Comparison of ENCODE assay signal across 8 cellular contexts in genomic region chr13:49400755-49401659, GRCh38. TPM values are rescaled to one million over a fixed set of nuclear protein-coding genes. Genes with fewer than 3 reads are reported as not detected.
A peak's percentile ranks its signal among the peaks of the same experiment; 100 is the strongest.
DNase-seq lines count a peak whose midpoint lies in the region; ATAC-seq, FAIRE-seq and TF ChIP-seq lines count a peak whose summit lies in the region.

No MANE protein-coding gene starts in this region.

- peak; percentile 47 for FAIRE-seq in frontal cortex (lab: Jason Lieb, UNC)

- ATAC-seq in GM21526 (IDR thresholded peaks at IDR 0.05; ENCODE audit: low FRiP score, unreplicated experiment) (peak; percentile 74), HG02763 (IDR thresholded peaks at IDR 0.05; ENCODE audit: unreplicated experiment) (no peak)

- H3K27ac ChIP-seq in 22Rv1: peak overlapping the region; percentile 92

- no peak for TF ChIP-seq CTCF in 22Rv1 (IDR thresholded peaks at IDR 0.05)

- peak; percentile 32 for DNase-seq in RPMI7951 (ENCODE audit: low read depth)
- peak in 1 of 2 donors; percentile 6 for DNase-seq in frontal cortex (ENCODE audit: low spot score in 2 of 2)
- peak; percentile 87 for DNase-seq in pons (ENCODE audit: low spot score)
- no peak for DNase-seq in D341Med (ENCODE audit: low spot score)
- no peak for DNase-seq in central memory CD4-positive, alpha-beta T cell

RNA-seq across cellular contexts. Expression of gene CAB39L, which starts 42.9 kb away (rescaled TPM):
- total RNA-seq in RPMI7951 (2014; rRNA removed; shearing (Covaris generic)): 8.3 and 12.6 TPM in 2 replicates
- total RNA-seq in frontal cortex: 43.2 TPM

RNA-seq across cellular contexts. Expression of gene SETDB2, which starts 43.1 kb away (rescaled TPM):
- total RNA-seq in RPMI7951 (2014; rRNA removed; shearing (Covaris generic)): 4.8 and 5.5 TPM in 2 replicates
- 16.7 TPM for total RNA-seq in frontal cortex

Comparison
In these comparisons a context has a peak if more than half of its experiments do, and no peak if none do; other contexts are left out.
1. DNase-seq: peak in RPMI7951 (single experiment) and pons (single experiment); none in D341Med (single experiment) and central memory CD4-positive, alpha-beta T cell (single experiment).